17 cellular contexts compared by ENCODE assay signal in the genomic region with DNA sequence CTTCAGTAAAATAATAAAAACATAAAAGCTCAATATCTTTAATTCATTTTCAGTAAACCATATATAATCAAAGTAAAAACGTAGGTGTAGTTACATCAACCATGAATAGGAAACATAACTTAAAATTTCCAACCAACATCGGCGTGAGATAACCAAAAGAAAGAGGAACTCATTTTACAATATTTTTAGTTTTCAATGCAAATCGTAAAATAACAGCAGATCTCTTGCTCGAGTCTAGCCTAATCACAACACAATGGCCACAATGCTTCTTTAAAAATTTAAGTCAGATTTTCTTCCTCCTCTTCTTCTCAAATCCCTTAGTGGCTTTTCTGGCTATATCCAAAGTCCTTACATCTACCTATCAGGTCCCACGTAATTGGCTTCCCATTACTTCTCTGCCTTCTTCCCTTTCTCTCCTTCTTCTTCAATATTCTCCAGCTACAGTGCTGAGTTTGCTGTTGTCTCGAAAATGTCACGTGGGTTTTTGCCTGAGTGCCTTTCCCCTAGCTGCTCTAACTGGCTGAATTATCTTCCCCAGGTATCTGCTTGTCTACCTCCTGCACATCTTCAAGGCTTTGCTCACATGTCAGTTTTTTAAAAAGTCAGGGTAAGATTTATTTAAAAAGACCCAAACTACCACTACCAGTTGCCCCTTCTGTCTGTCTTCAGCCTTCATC.
A peak's percentile ranks its signal among the peaks of the same experiment; 100 is the strongest.
DNase-seq lines count a peak whose midpoint lies in the region; ATAC-seq and TF ChIP-seq lines count a peak whose summit lies in the region.
"Had no signal": no experiment of that assay in that cellular context is flagged by ENCODE, and none has a peak within 500 bp of the region (broad histone marks: within the 10 kb centered on the region; RNA-seq: fewer than 3 reads in every experiment).

No MANE protein-coding gene starts in this region.

- TF ChIP-seq CTCF in CD14-positive monocyte (IDR thresholded peaks at IDR 0.05) (no peak), GM13977 (IDR thresholded peaks at IDR 0.05; ENCODE audit: extremely low read depth, insufficient read depth, missing control alignments) (no peak), mesothelial cell of epicardium (IDR thresholded peaks at IDR 0.05; ENCODE audit: unreplicated experiment) (no peak)

- in situ Hi-C loops in GM13977 (cut with MboI; ENCODE audit: low pct_unique_long_range_greater_than_20kb, low sequenced_read_pairs, unreplicated experiment) = loop anchor here (25.0 kb wide), 1 partner anchor 537 kb away; no protein-coding TSS in a partner anchor

- ATAC-seq in GM19351 (IDR thresholded peaks at IDR 0.05; ENCODE audit: unreplicated experiment) (peak; percentile 49), naive B cell (ENCODE audit: low read depth in 2 of 2) (peak; percentile 85 to 87)
- ATAC-seq: HCT116, K562 had no signal

- H3K27me3 Mint-ChIP-seq in CD14-positive monocyte (ENCODE audit: low read depth in 3 of 3) (no peaks in the 10 kb centered on the region), naive B cell (no peaks in the 10 kb centered on the region), mesothelial cell of epicardium (ENCODE audit: low read depth) (no peaks in the 10 kb centered on the region)
- H3K27me3 Mint-ChIP-seq: CD4-positive, alpha-beta memory T cell had no signal

- no peak for DNase-seq in CD14-positive monocyte (ENCODE audit: low spot score)
- peak; percentile 31 for DNase-seq in OCI-M1 (lab: John Stamatoyannopoulos, UW)
- peak; percentile 35 for DNase-seq in naive B cell
- no peak for DNase-seq in GM13977 (ENCODE audit: low spot score)
- no peak for DNase-seq in HuH-7.5 (ENCODE audit: low spot score)
- DNase-seq in mesothelial cell of epicardium (ENCODE audit: low spot score in 2 of 2, unreplicated experiment in 2 of 2) = no peak
- DNase-seq: ACHN; CD4-positive, alpha-beta memory T cell; DMS79; NCI-H1048; NCI-H2107; NCI-H345; NCI-H526 treated with DMSO at 0.1 percent for 48 hours; SHP77 treated with DMSO at 0.1 percent for 48 hours had no signal

- intact Hi-C loops in CD14-positive monocyte (cut with micrococcal nuclease) = no loop called here

- no peak overlapping the region for H3K27ac Mint-ChIP-seq in CD14-positive monocyte
- H3K27ac Mint-ChIP-seq in naive B cell = peak overlapping the region; percentile 59 to 94 (median 86)
- no peak overlapping the region for H3K27ac Mint-ChIP-seq in mesothelial cell of epicardium
- H3K27ac Mint-ChIP-seq: CD4-positive, alpha-beta memory T cell had no signal

- H3K36me3 Mint-ChIP-seq in CD14-positive monocyte = no peaks in the 10 kb centered on the region
- no peaks in the 10 kb centered on the region for H3K36me3 Mint-ChIP-seq in naive B cell
- H3K36me3 Mint-ChIP-seq in mesothelial cell of epicardium = no peaks in the 10 kb centered on the region
- H3K36me3 Mint-ChIP-seq: CD4-positive, alpha-beta memory T cell had no signal

- H3K9me3 Mint-ChIP-seq in CD14-positive monocyte = peaks cover 0 to 2% (median 0%) of the 10 kb centered on the region in 7 donors
- H3K9me3 Mint-ChIP-seq in naive B cell = no peaks in the 10 kb centered on the region
- H3K9me3 Mint-ChIP-seq in mesothelial cell of epicardium = no peaks in the 10 kb centered on the region
- H3K9me3 Mint-ChIP-seq: CD4-positive, alpha-beta memory T cell had no signal

- H3K4me1 Mint-ChIP-seq in CD14-positive monocyte = peaks cover 10% of the 10 kb centered on the region
- H3K4me1 Mint-ChIP-seq in naive B cell = peaks cover 29 to 36% (median 35%) of the 10 kb centered on the region in 3 donors
- H3K4me1 Mint-ChIP-seq in mesothelial cell of epicardium = no peaks in the 10 kb centered on the region

- peak overlapping the region; percentile 25 to 61 for H3K4me3 Mint-ChIP-seq in CD14-positive monocyte
- H3K4me3 Mint-ChIP-seq in naive B cell = peak overlapping the region; percentile 61 to 90 (median 82)
- H3K4me3 Mint-ChIP-seq in mesothelial cell of epicardium = no peak overlapping the region
- H3K4me3 Mint-ChIP-seq: CD4-positive, alpha-beta memory T cell had no signal

Comparison
In these comparisons a context has a peak if more than half of its experiments do, and no peak if none do; other contexts are left out.
1. DNase-seq: peak in OCI-M1 (single experiment) and naive B cell (single experiment); none in CD14-positive monocyte (single experiment), GM13977 (single experiment), HuH-7.5 (single experiment) and mesothelial cell of epicardium (0 of 2).
2. H3K27ac Mint-ChIP-seq: peak in naive B cell (6 of 6); none in CD14-positive monocyte (0 of 7) and mesothelial cell of epicardium (single experiment).